ENCODE assay signal across 1 cellular context in the genomic region with DNA sequence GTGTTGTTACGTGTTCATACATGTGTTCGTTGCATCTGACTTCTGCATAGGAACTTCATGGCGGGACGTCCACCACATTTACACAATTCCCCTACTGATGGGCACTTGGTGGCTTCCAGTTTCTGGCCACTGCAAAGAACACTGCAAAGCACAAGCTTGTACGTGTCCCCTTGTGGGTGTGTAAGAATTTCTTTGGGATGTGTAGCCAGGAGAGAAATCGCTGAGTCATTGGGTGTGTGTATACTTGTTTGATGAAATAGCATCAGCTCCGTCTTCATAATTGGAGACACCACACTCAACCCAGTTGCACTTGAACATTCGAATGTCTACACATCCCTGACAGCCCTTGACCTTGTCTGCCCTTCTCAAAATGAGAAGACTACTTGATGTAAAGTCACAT.
TF ChIP-seq lines count a peak whose summit lies in the region.

No MANE protein-coding gene starts in this region.

TF ChIP-seq in H1, 55 proteins besides CTCF, POLR2A, EP300 and RAD21:
- TF ChIP-seq MAFK (IDR thresholded peaks at IDR 0.05; ENCODE audit: low read depth, low read length) (0 out of 2 replicates have a peak, but pooled peaks have one; percentile 28), SRF (IDR thresholded peaks at IDR 0.05; ENCODE audit: low read depth, low read length) (no peak), TAF1 (IDR thresholded peaks at IDR 0.05; ENCODE audit: low read depth, low read length) (no peak)
